Comparison of ENCODE assay signal across 12 cellular contexts in the genomic region with DNA sequence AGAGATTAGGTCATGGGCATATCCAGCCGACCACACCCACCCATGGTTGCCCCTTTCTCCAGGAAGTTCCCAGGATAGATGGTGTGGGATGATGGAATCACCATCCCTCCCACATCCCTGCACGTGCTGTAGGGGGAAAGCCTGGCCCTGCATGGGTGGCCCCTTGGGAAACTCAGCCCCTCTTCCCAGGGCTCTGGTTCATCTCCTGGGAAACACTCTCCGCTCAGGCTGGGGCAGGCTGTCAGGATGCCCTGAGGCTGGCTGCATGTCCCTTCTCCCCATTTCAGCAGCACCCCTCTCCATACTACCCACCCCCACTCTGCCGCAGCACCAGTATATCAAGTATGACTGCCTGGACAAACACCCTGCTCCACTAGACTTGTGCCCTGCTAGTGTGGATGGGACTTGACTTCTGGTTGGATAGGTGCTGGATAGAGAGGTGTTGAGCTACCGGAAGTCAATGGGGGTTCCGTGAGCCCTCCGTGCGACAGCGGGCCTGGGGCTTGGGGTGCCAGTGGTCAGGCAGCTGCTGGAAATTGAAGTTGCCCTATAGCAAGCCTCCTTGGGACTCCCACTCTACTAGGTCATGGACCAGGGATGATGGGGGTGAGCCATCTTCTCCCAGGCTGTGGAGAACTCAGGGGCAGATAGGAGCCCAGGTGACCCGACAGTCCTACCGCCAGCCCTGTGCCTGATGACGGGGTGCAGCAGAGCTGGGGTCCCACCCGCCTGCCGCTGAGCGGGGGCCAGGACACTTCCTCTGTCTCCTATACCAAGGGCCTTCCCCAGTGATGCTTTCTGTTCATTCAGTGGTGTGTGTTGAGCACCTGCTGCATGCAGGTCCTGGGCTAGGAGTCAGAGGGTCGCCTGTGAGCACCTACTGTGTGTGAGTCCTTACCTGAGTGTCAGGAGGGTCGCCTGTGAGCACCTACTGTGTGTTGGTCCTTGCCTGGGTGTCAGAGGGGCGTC.
A peak's percentile ranks its signal among the peaks of the same experiment; 100 is the strongest.
DNase-seq lines count a peak whose midpoint lies in the region; ATAC-seq and TF ChIP-seq lines count a peak whose summit lies in the region.
"Had no signal": no experiment of that assay in that cellular context is flagged by ENCODE, and none has a peak within 500 bp of the region (broad histone marks: within the 10 kb centered on the region; RNA-seq: fewer than 3 reads in every experiment).

No MANE protein-coding gene starts in this region.

- H3K4me3 ChIP-seq in brain microvascular endothelial cell (ENCODE audit: low read depth, low read length), result no peak overlapping the region
- H3K4me3 ChIP-seq: cardiac muscle cell had no signal

- ATAC-seq in esophagus mucosa (peak; percentile 29), HG03521 (IDR thresholded peaks at IDR 0.05; ENCODE audit: unreplicated experiment) (no peak)

- TF ChIP-seq CTCF in progenitor cell of endocrine pancreas (IDR thresholded peaks at IDR 0.05; ENCODE audit: unreplicated experiment) (no peak), brain microvascular endothelial cell (IDR thresholded peaks at IDR 0.05; ENCODE audit: low read depth, low read length, missing control alignments) (no peak)

- no peaks in the 10 kb centered on the region for H3K36me3 ChIP-seq in brain microvascular endothelial cell (replicated peaks)
- H3K36me3 ChIP-seq: cardiac muscle cell, neutrophil had no signal

- in situ Hi-C loops in brain microvascular endothelial cell (cut with HindIII; ENCODE audit: low pct_ligation_motif_present, low sequenced_read_pairs), result loop anchor here (25.0 kb wide), 1 partner anchor 110 kb away; no protein-coding TSS in a partner anchor

- H3K27me3 Mint-ChIP-seq in progenitor cell of endocrine pancreas, result peaks cover 9% of the 10 kb centered on the region

- H3K9me3 Mint-ChIP-seq in progenitor cell of endocrine pancreas (ENCODE audit: low read depth), result no peaks in the 10 kb centered on the region

- no peak overlapping the region for H3K27ac ChIP-seq in brain microvascular endothelial cell
- H3K27ac ChIP-seq: cardiac muscle cell, neutrophil had no signal

- no peak overlapping the region for H3K4me3 Mint-ChIP-seq in progenitor cell of endocrine pancreas (ENCODE audit: low read depth)

- no peaks in the 10 kb centered on the region for H3K27me3 ChIP-seq in brain microvascular endothelial cell (replicated peaks)
- H3K27me3 ChIP-seq: cardiac muscle cell had no signal

- peaks cover 3% of the 10 kb centered on the region for H3K4me1 Mint-ChIP-seq in progenitor cell of endocrine pancreas (ENCODE audit: low read depth)

- DNase-seq in DMS79 (lab: John Stamatoyannopoulos, UW), result peak; percentile 6
- no peak for DNase-seq in DMS79 treated with DMSO at 0.1 percent for 48 hours (lab: John Stamatoyannopoulos, UW)
- peak; percentile 31 for DNase-seq in NAMALWA (ENCODE audit: low spot score)
- peak; percentile 10 for DNase-seq in progenitor cell of endocrine pancreas (ENCODE audit: low spot score, unreplicated experiment)
- no peak for DNase-seq in NCI-H2107 (lab: John Stamatoyannopoulos, UW)
- DNase-seq in brain microvascular endothelial cell, result no peak
- DNase-seq: NCI-H187 treated with DMSO at 0.1 percent for 48 hours; stimulated activated naive CD4-positive, alpha-beta T cell treated with Interleukin-2 at 50 U/mL for 16 hours had no signal

- no peak overlapping the region for H3K27ac Mint-ChIP-seq in progenitor cell of endocrine pancreas

- no peaks in the 10 kb centered on the region for H3K36me3 Mint-ChIP-seq in progenitor cell of endocrine pancreas (ENCODE audit: insufficient read depth)

Comparison
In these comparisons a context has a peak if more than half of its experiments do, and no peak if none do; other contexts are left out.
1. DNase-seq: peak in DMS79 (single experiment), NAMALWA (single experiment) and progenitor cell of endocrine pancreas (single experiment); none in DMS79 treated with DMSO at 0.1 percent for 48 hours (single experiment), NCI-H2107 (single experiment) and brain microvascular endothelial cell (single experiment).